Comparison of ENCODE assay signal across 8 cellular contexts in genomic region chr7:101538596-101539459, GRCh38.
A peak's percentile ranks its signal among the peaks of the same experiment; 100 is the strongest.
DNase-seq lines count a peak whose midpoint lies in the region; TF ChIP-seq lines count a peak whose summit lies in the region.

No MANE protein-coding gene starts in this region.

- H3K4me1 ChIP-seq in fibroblast of lung (ENCODE audit: control insufficient read depth, extremely low read depth, insufficient read depth, low read length) (peaks cover 10% of the 10 kb centered on the region), tibial artery (peaks cover 0 to 36% (median 32%) of the 10 kb centered on the region in 4 donors)

- TF ChIP-seq CTCF in 22Rv1 (IDR thresholded peaks at IDR 0.05) = peak; percentile 98
- peak; percentile 87 for TF ChIP-seq CTCF in GM12874 (IDR thresholded peaks at IDR 0.05; ENCODE audit: insufficient read depth, low read depth, low read length)
- TF ChIP-seq CTCF in fibroblast of lung (conservative IDR thresholded peaks at IDR 0.05 in 1 of 2, IDR thresholded peaks at IDR 0.05 in 1 of 2; ENCODE audit: low read depth in 1 of 2, low read length in 2 of 2) = peak; percentile 89 to 91
- peak; percentile 71 to 82 for TF ChIP-seq CTCF in tibial artery (IDR thresholded peaks at IDR 0.05)

- H2AFZ ChIP-seq in fibroblast of lung (ENCODE audit: low read length) = no peak overlapping the region

- H3K9me3 ChIP-seq in fibroblast of lung (ENCODE audit: control insufficient read depth, insufficient read depth, low read depth, low read length) (no peaks in the 10 kb centered on the region), tibial artery (no peaks in the 10 kb centered on the region)

- no peak overlapping the region for H3K27ac ChIP-seq in 22Rv1
- no peak overlapping the region for H3K27ac ChIP-seq in fibroblast of lung (ENCODE audit: insufficient read depth, low read length)
- H3K27ac ChIP-seq in tibial artery = no peak overlapping the region

- no peak overlapping the region for H3K4me3 Mint-ChIP-seq in activated T-cell treated with anti-CD3 and anti-CD28 coated beads, Interleukin-2, amount 50 U/mL, for 24 hours

- H3K27me3 Mint-ChIP-seq in activated T-cell treated with anti-CD3 and anti-CD28 coated beads, Interleukin-2, amount 50 U/mL, for 24 hours = peaks cover 5% of the 10 kb centered on the region

- H3K4me3 ChIP-seq in fibroblast of lung (replicated peaks in 1 of 4; ENCODE audit: control extremely low read depth in 1 of 4, insufficient read depth in 1 of 4, low read depth in 3 of 4, low read length in 4 of 4) (no peak overlapping the region), tibial artery (no peak overlapping the region)

- H3K27me3 ChIP-seq in fibroblast of lung (ENCODE audit: control insufficient read depth, insufficient read depth, low read length) (peaks cover 7% of the 10 kb centered on the region), tibial artery (peaks cover 0 to 9% of the 10 kb centered on the region in 2 donors)

- H3K9ac ChIP-seq in fibroblast of lung (ENCODE audit: insufficient read depth, low read length) = no peak overlapping the region

- H3K36me3 ChIP-seq in fibroblast of lung (ENCODE audit: control insufficient read depth, insufficient read depth, low read length) (no peaks in the 10 kb centered on the region), tibial artery (no peaks in the 10 kb centered on the region)

- no peaks in the 10 kb centered on the region for H4K20me1 ChIP-seq in fibroblast of lung (ENCODE audit: control insufficient read depth, extremely low read depth, insufficient read depth, low read length)

- no peak overlapping the region for H3K27ac Mint-ChIP-seq in activated T-cell treated with anti-CD3 and anti-CD28 coated beads, Interleukin-2, amount 50 U/mL, for 24 hours

- intact Hi-C loops in tibial artery (cut with DNase I; ENCODE audit: low total_unique reads) = no loop called here

- H3K36me3 Mint-ChIP-seq in activated T-cell treated with anti-CD3 and anti-CD28 coated beads, Interleukin-2, amount 50 U/mL, for 24 hours (ENCODE audit: low read depth) = no peaks in the 10 kb centered on the region

- DNase-seq in NOMO-1 treated with dmso at 0.1 percent for 144 hours (lab: John Stamatoyannopoulos, UW; ENCODE audit: unreplicated experiment) = peak; percentile 13
- DNase-seq in activated T-cell treated with anti-CD3 and anti-CD28 coated beads, Interleukin-2, amount 50 U/mL, for 24 hours = peak; percentile 74
- peak; percentile 10 to 66 for DNase-seq in fibroblast of lung (ENCODE audit: low read depth in 2 of 2)
- peak in 34 of 56 donors; percentile 0 to 69 (median 16) for DNase-seq in nucleus accumbens (lab: John Stamatoyannopoulos, UW)
- DNase-seq in tibial artery = peak; percentile 40 to 73
- no peak for DNase-seq in NCI-H526 treated with DMSO at 0.1 percent for 48 hours (lab: John Stamatoyannopoulos, UW)

- H3K4me1 Mint-ChIP-seq in activated T-cell treated with anti-CD3 and anti-CD28 coated beads, Interleukin-2, amount 50 U/mL, for 24 hours (ENCODE audit: low read depth) = peaks cover 4% of the 10 kb centered on the region

- no peaks in the 10 kb centered on the region for H3K79me2 ChIP-seq in fibroblast of lung (ENCODE audit: control insufficient read depth, insufficient read depth, low read length)

- no peak overlapping the region for H3K4me2 ChIP-seq in fibroblast of lung (ENCODE audit: extremely low read depth, insufficient read depth, low read length)

- no peaks in the 10 kb centered on the region for H3K9me3 Mint-ChIP-seq in activated T-cell treated with anti-CD3 and anti-CD28 coated beads, Interleukin-2, amount 50 U/mL, for 24 hours
